ENCODE assay signal across 27 cellular contexts in the genomic region with DNA sequence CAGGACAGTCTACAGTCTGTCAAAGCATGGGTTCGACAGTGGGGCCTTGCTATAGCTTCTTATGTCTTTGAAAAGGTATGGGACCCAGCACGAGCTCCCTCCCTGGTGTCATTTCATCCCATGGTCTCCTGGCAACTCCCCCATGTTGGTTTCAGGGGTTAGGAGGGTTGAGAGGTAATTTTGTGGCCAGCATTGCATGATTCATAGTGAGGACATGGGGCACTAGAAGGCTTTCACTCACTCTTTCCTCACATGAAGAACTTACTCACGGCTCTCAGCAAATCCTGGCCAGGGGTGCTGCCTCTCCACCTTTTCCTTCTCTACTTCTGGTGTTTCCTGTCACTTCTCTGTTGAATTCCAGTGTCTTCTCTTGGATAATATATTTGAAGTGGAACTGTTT.
DNase-seq lines count a peak whose midpoint lies in the region; ATAC-seq, FAIRE-seq and TF ChIP-seq lines count a peak whose summit lies in the region.
"Had no signal": no experiment of that assay in that cellular context is flagged by ENCODE, and none has a peak within 500 bp of the region (broad histone marks: within the 10 kb centered on the region; RNA-seq: fewer than 3 reads in every experiment).

No MANE protein-coding gene starts in this region.

- no peaks in the 10 kb centered on the region for H3K4me1 Mint-ChIP-seq in MCF 10A (ENCODE audit: insufficient read depth, unreplicated experiment)
- H3K4me1 Mint-ChIP-seq: CD14-positive monocyte; CD8-positive, alpha-beta memory T cell had no signal

- H3K9me2 ChIP-seq in PC-3 (replicated peaks; ENCODE audit: low read length) = no peaks in the 10 kb centered on the region; the same call in 1 of the 2 replicates

- H3F3A ChIP-seq in PC-3 (ENCODE audit: low read length, unreplicated experiment) = no peaks in the 10 kb centered on the region

- dilution Hi-C loops in mammary epithelial cell (cut with HindIII; ENCODE audit: low sequenced_read_pairs) = no loop called here

- H3K9me3 ChIP-seq in mammary epithelial cell (replicated peaks; ENCODE audit: insufficient read depth, low read length) (peaks cover 6% of the 10 kb centered on the region), PC-3 (ENCODE audit: low read length) (no peaks in the 10 kb centered on the region)
- H3K9me3 ChIP-seq: BE2C had no signal

- 42% methylated on average over 3 of the region's 3 CpGs for WGBS in mammary epithelial cell (ENCODE audit: low coverage, missing lambda C conversion rate)

- ATAC-seq in PC-3 = no peak
- ATAC-seq: A549, GM12878 had no signal

- no peak overlapping the region for H3K4me3 ChIP-seq in mammary epithelial cell (replicated peaks in 1 of 3; ENCODE audit: insufficient read depth in 1 of 3, low read depth in 2 of 3, low read length in 3 of 3)
- no peak overlapping the region for H3K4me3 ChIP-seq in PC-3 (ENCODE audit: low read length)
- H3K4me3 ChIP-seq: A549; BLaER1 treated with 17β-estradiol and CSF1 and Interleukin-3, amounts not matched to agents 10 nM and 100 nM; GM12878; GM23248 had no signal

- no peak for FAIRE-seq in frontal cortex (lab: Jason Lieb, UNC)
- FAIRE-seq: A549, D721Med, GM12878, GM19239, H1 had no signal

- no peak overlapping the region for H3K4me3 Mint-ChIP-seq in MCF 10A (ENCODE audit: unreplicated experiment)
- H3K4me3 Mint-ChIP-seq: CD14-positive monocyte; CD4-positive, alpha-beta T cell; CD8-positive, alpha-beta memory T cell had no signal

- H3K27me3 ChIP-seq in mammary epithelial cell (ENCODE audit: insufficient read depth, low read length) (peaks cover 1% of the 10 kb centered on the region), PC-3 (ENCODE audit: low read length) (no peaks in the 10 kb centered on the region)
- H3K27me3 ChIP-seq: BE2C; BLaER1 treated with 17β-estradiol and CSF1 and Interleukin-3, amounts not matched to agents 10 nM and 100 nM had no signal

- CTCF ChIA-PET in mammary epithelial cell (lab: Charles Lee; ENCODE audit: low non-redundant PET) (no interaction called here), MCF 10A (lab: Yijun Ruan, JAX) (interaction anchor here (0.6 kb wide), 1 partner anchor 573 kb away, joined by 3 read pairs; no protein-coding TSS in a partner anchor), PC-3 (lab: Charles Lee) (no interaction called here)

- peaks cover 8% of the 10 kb centered on the region for H3K9me3 Mint-ChIP-seq in MCF 10A (ENCODE audit: unreplicated experiment)

- H3K27ac ChIP-seq in mammary epithelial cell (ENCODE audit: insufficient read depth, low read depth, low read length) = no peak overlapping the region
- H3K27ac ChIP-seq in PC-3 (ENCODE audit: low read length) = no peak overlapping the region
- H3K27ac ChIP-seq: A549; BLaER1 treated with 17β-estradiol and CSF1 and Interleukin-3, amounts not matched to agents 10 nM and 100 nM; GM23248 had no signal

- BruUV-seq in mammary epithelial cell (replicated peaks; lab: Mats Ljungman, UMichigan) (no TSS peak), MCF 10A (replicated peaks; lab: Mats Ljungman, UMichigan) (no TSS peak), PC-3 (replicated peaks; lab: Mats Ljungman, UMichigan) (no TSS peak)

- H3K36me3 Mint-ChIP-seq in MCF 10A (ENCODE audit: insufficient read depth, unreplicated experiment) = no peaks in the 10 kb centered on the region
- H3K36me3 Mint-ChIP-seq: CD14-positive monocyte; CD8-positive, alpha-beta memory T cell had no signal

- DNase-seq in mammary epithelial cell (peak; percentile 5), MCF 10A (ENCODE audit: unreplicated experiment) (no peak), PC-3 (peak; percentile 6), amniotic epithelial cell (ENCODE audit: low read depth) (peak; percentile 21), frontal cortex (ENCODE audit: low spot score in 2 of 2) (no peak), NCI-H2107 (lab: John Stamatoyannopoulos, UW) (no peak)
- no peak for DNase-seq in activated CD4-positive, CD25-positive, alpha-beta regulatory T cell (lab: John Stamatoyannopoulos, UW)
- DNase-seq: 8988T; ACHN; AML-193; BE2C; CD4-positive, alpha-beta T cell; CD8-positive, alpha-beta memory T cell; DMS 273 treated with DMSO at 0.1 percent for 48 hours; DMS79; EL; GDM1; GM23248; H7; HCEC 1CT had no signal

- no peaks in the 10 kb centered on the region for H4K20me1 ChIP-seq in mammary epithelial cell (ENCODE audit: insufficient read depth, low read length)
- H4K20me1 ChIP-seq in PC-3 (ENCODE audit: low read length) = no peaks in the 10 kb centered on the region
- H4K20me1 ChIP-seq: BLaER1 treated with 17β-estradiol and CSF1 and Interleukin-3, amounts not matched to agents 10 nM and 100 nM had no signal

- H3K4me2 ChIP-seq in mammary epithelial cell (ENCODE audit: insufficient read depth, low read depth, low read length) = no peak overlapping the region
- no peak overlapping the region for H3K4me2 ChIP-seq in PC-3 (ENCODE audit: low read length)
- H3K4me2 ChIP-seq: A549; BLaER1 treated with 17β-estradiol and CSF1 and Interleukin-3, amounts not matched to agents 10 nM and 100 nM had no signal

- POLR2A ChIA-PET in MCF 10A (lab: Yijun Ruan, JAX) = no interaction called here
- POLR2A ChIA-PET in PC-3 (lab: Charles Lee; ENCODE audit: unreplicated experiment) = interaction anchor here (0.6 kb wide), 1 partner anchor 207 kb away, joined by 4 read pairs; no protein-coding TSS in a partner anchor

- H2AFZ ChIP-seq in mammary epithelial cell (ENCODE audit: low read depth, low read length) (no peak overlapping the region), PC-3 (ENCODE audit: low read length) (no peak overlapping the region)
- H2AFZ ChIP-seq: GM23248 had no signal

- TF ChIP-seq CTCF in mammary epithelial cell (conservative IDR thresholded peaks at IDR 0.05 in 1 of 2, IDR thresholded peaks at IDR 0.05 in 1 of 2; ENCODE audit: extremely low read depth in 1 of 2, insufficient read depth in 1 of 2, low read depth in 1 of 2, low read length in 2 of 2) (no peak), MCF 10A (IDR thresholded peaks at IDR 0.05; ENCODE audit: unreplicated experiment) (no peak), PC-3 (conservative IDR thresholded peaks at IDR 0.05; ENCODE audit: low read depth, low read length) (no peak)

- H3K9ac ChIP-seq in mammary epithelial cell (ENCODE audit: insufficient read depth, low read length) (no peak overlapping the region), PC-3 (ENCODE audit: low read length) (no peak overlapping the region)
- H3K9ac ChIP-seq: BLaER1 treated with 17β-estradiol and CSF1 and Interleukin-3, amounts not matched to agents 10 nM and 100 nM; GM23248 had no signal

- H3K79me2 ChIP-seq in mammary epithelial cell (ENCODE audit: insufficient read depth, low read length) (no peaks in the 10 kb centered on the region), PC-3 (ENCODE audit: low read length) (no peaks in the 10 kb centered on the region)

- H3K36me3 ChIP-seq in mammary epithelial cell (ENCODE audit: insufficient read depth, low read length) = no peaks in the 10 kb centered on the region
- no peaks in the 10 kb centered on the region for H3K36me3 ChIP-seq in PC-3 (ENCODE audit: low read depth, low read length)
- H3K36me3 ChIP-seq: BE2C; BLaER1 treated with 17β-estradiol and CSF1 and Interleukin-3, amounts not matched to agents 10 nM and 100 nM had no signal

- H3K4me1 ChIP-seq in mammary epithelial cell (ENCODE audit: insufficient read depth, low read length) (no peaks in the 10 kb centered on the region), PC-3 (ENCODE audit: insufficient read depth, low read length) (no peaks in the 10 kb centered on the region)
- H3K4me1 ChIP-seq: A549; BE2C; BLaER1 treated with 17β-estradiol and CSF1 and Interleukin-3, amounts not matched to agents 10 nM and 100 nM had no signal

- no peak overlapping the region for H3K27ac Mint-ChIP-seq in MCF 10A (ENCODE audit: low read depth, unreplicated experiment)
- H3K27ac Mint-ChIP-seq: CD4-positive, alpha-beta T cell; CD8-positive, alpha-beta memory T cell had no signal

- H3K27me3 Mint-ChIP-seq in MCF 10A (ENCODE audit: insufficient read depth, unreplicated experiment) = no peaks in the 10 kb centered on the region

- intact Hi-C loops in mammary epithelial cell (cut with micrococcal nuclease) (no loop called here), MCF 10A (cut with micrococcal nuclease) (loop anchor here (10.0 kb wide), 1 partner anchor 57 kb away; no protein-coding TSS in a partner anchor), PC-3 (cut with micrococcal nuclease) (no loop called here)

- in situ Hi-C loops in mammary epithelial cell (cut with MboI; ENCODE audit: low sequenced_read_pairs in 2 of 2) = no loop called here

Comparison
In these comparisons a context has a peak if more than half of its experiments do, and no peak if none do; other contexts are left out.
1. DNase-seq: peak in mammary epithelial cell (single experiment), PC-3 (single experiment) and amniotic epithelial cell (single experiment); none in MCF 10A (single experiment), frontal cortex (0 of 2), NCI-H2107 (single experiment) and activated CD4-positive, CD25-positive, alpha-beta regulatory T cell (0 of 4).